In genomic region chr5:102959055-102959454, GRCh38 we compare ENCODE assay signal across 9 cellular contexts.
A peak's percentile ranks its signal among the peaks of the same experiment; 100 is the strongest.
DNase-seq lines count a peak whose midpoint lies in the region; ATAC-seq lines count a peak whose summit lies in the region.
"Had no signal": no experiment of that assay in that cellular context is flagged by ENCODE, and none has a peak within 500 bp of the region (broad histone marks: within the 10 kb centered on the region; RNA-seq: fewer than 3 reads in every experiment).

No MANE protein-coding gene starts in this region.

- peak; percentile 96 for DNase-seq in LHCN-M2 (ENCODE audit: low read depth)
- peak; percentile 27 to 89 for DNase-seq in dermis microvascular lymphatic vessel endothelial cell (ENCODE audit: low read depth in 2 of 2)
- peak; percentile 49 for DNase-seq in putamen (ENCODE audit: low spot score)
- no peak for DNase-seq in left lobe of liver (ENCODE audit: low spot score)
- no peak for DNase-seq in activated naive CD4-positive, alpha-beta T cell treated with anti-CD3 and anti-CD28 coated beads, Interleukin-2, amount 50 U/mL, for 16 hours
- no peak for DNase-seq in DMS79 (lab: John Stamatoyannopoulos, UW)
- DNase-seq: activated CD8-positive, alpha-beta memory T cell treated with anti-CD3 and anti-CD28 coated beads for 24 hours had no signal

- ATAC-seq in GM19351 (IDR thresholded peaks at IDR 0.05; ENCODE audit: unreplicated experiment), result peak; percentile 73
- ATAC-seq in left lobe of liver, result no peak
- ATAC-seq in HG03025 (IDR thresholded peaks at IDR 0.05; ENCODE audit: low FRiP score, unreplicated experiment), result no peak

Comparison
In these comparisons a context has a peak if more than half of its experiments do, and no peak if none do; other contexts are left out.
1. DNase-seq: peak in LHCN-M2 (single experiment), dermis microvascular lymphatic vessel endothelial cell (2 of 2) and putamen (single experiment); none in left lobe of liver (single experiment), activated naive CD4-positive, alpha-beta T cell treated with anti-CD3 and anti-CD28 coated beads, Interleukin-2, amount 50 U/mL, for 16 hours (single experiment) and DMS79 (single experiment).